11 cellular contexts compared by ENCODE assay signal in the genomic region with DNA sequence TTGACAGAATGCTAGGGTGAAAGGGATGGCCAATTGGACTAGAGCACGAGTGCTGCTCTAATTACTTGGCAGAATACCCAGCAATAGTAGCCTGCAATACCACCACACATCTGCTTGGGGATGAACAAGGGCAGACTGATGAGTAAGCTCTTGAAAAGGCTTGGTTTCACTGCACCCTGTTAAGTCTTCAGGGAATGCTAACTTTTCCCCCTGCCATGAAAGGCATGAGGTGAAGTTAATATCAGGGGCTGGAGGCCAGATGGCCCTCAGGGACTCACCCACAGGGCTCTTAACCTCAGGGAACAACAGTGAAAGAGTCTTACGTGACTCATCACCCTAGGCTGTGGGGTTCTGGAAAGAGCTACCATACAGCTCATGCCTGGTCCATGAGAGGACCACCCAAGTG.
DNase-seq lines count a peak whose midpoint lies in the region; ATAC-seq lines count a peak whose summit lies in the region.
"Had no signal": no experiment of that assay in that cellular context is flagged by ENCODE, and none has a peak within 500 bp of the region (broad histone marks: within the 10 kb centered on the region; RNA-seq: fewer than 3 reads in every experiment).

No MANE protein-coding gene starts in this region.

- peak; percentile 48 for ATAC-seq in GM18502 (IDR thresholded peaks at IDR 0.05; ENCODE audit: poor library complexity, unreplicated experiment)
- peak; percentile 78 for ATAC-seq in GM21737 (IDR thresholded peaks at IDR 0.05; ENCODE audit: unreplicated experiment)
- peak; percentile 55 for ATAC-seq in HG03354 (IDR thresholded peaks at IDR 0.05; ENCODE audit: poor library complexity, severe bottlenecking, unreplicated experiment)
- no peak for ATAC-seq in GM19035 (IDR thresholded peaks at IDR 0.05; ENCODE audit: unreplicated experiment)
- ATAC-seq: Right ventricle myocardium inferior had no signal

- DNase-seq in astrocyte of the hippocampus (ENCODE audit: low read depth, low spot score) (peak; percentile 35), HuH-7.5 (ENCODE audit: low spot score) (no peak), D341Med (ENCODE audit: low spot score) (no peak), epidermal melanocyte (ENCODE audit: insufficient read length, low spot score) (no peak)
- DNase-seq: activated CD4-positive, alpha-beta T cell treated with anti-CD3 and anti-CD28 coated beads, Interleukin-2, amount 50 U/mL, for 48 hours; NCI-H526 treated with DMSO at 0.1 percent for 48 hours had no signal
